1 cellular context compared by ENCODE assay signal in the genomic region with DNA sequence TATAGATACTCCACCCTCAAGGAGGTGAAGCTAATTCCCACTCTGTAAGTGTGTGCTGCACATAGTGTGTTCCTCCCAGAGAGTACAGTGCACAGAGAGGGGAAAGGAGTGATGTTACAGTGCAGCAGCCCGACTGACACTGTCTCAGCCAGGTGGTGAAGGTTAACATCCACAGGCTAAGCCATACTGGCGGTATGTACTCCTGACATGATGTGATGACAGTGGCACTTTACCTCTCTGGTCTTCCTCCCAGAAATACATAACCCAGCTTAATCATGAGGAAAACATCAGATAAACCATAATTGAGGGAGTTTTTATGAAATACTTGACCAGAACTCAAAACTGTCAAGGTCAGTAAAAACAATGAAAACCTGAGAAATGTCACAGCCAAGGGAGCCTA.
TF ChIP-seq lines count a peak whose summit lies in the region.

No MANE protein-coding gene starts in this region.

TF ChIP-seq in endothelial cell of umbilical vein, 7 proteins besides CTCF, POLR2A, EP300 and RAD21 (continued from another document):
- TF ChIP-seq, protein P1, sequence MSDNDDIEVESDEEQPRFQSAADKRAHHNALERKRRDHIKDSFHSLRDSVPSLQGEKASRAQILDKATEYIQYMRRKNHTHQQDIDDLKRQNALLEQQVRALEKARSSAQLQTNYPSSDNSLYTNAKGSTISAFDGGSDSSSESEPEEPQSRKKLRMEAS (IDR thresholded peaks at IDR 0.05; ENCODE audit: insufficient read depth, insufficient read length): no peak
